Comparison of ENCODE assay signal across 9 cellular contexts in the genomic region with DNA sequence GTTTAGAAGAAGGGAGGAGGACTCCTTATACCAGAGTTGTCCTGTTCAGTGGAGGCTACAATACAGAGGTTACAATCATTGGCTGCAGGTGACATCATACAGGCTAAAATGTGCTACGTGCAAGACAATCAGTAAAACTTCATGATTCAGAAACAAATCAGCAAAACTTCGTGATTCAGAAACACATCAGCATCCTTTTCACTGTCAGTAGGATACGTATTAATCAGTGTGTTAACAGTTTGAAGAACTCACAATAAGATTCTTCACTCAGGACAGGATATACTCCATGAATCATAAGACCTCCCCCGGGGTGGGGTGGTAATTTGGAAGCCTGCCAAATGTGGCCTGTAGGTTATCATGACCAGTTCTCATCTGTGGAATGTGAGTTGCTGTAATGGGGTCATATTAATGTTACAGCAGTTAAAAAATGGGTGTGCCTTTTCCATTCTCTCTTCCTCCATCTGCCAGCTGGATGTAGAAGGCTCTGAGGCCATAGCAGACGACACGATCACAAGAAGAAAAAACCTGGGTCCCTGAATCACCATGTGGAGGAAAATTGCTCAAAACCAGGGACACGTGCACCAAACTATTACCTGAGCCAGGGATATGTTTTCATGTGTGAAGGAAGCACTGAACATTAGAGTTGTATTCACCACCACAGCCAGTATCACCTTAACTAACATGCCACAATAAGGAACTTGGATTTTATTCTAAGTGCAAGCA.
DNase-seq lines count a peak whose midpoint lies in the region; ATAC-seq and TF ChIP-seq lines count a peak whose summit lies in the region.
"Had no signal": no experiment of that assay in that cellular context is flagged by ENCODE, and none has a peak within 500 bp of the region (broad histone marks: within the 10 kb centered on the region; RNA-seq: fewer than 3 reads in every experiment).

No MANE protein-coding gene starts in this region.

- peak overlapping the region; percentile 99 for H3K27ac ChIP-seq in RWPE2 (ENCODE audit: poor library complexity, severe bottlenecking)
- no peak overlapping the region for H3K27ac ChIP-seq in lower lobe of right lung

- TF ChIP-seq CTCF in RWPE2 (IDR thresholded peaks at IDR 0.05; ENCODE audit: poor library complexity, severe bottlenecking), result no peak
- TF ChIP-seq CTCF in fibroblast of pulmonary artery (IDR thresholded peaks at IDR 0.05; ENCODE audit: low read length, missing control alignments), result no peak
- TF ChIP-seq CTCF in lower lobe of right lung (IDR thresholded peaks at IDR 0.05), result no peak
- TF ChIP-seq CTCF in GM13976 (IDR thresholded peaks at IDR 0.05; ENCODE audit: borderline replicate concordance, control extremely low read depth, extremely low read depth, insufficient read depth, missing control alignments), result no peak

- peak; percentile 88 for ATAC-seq in RWPE2 (ENCODE audit: low read depth)
- no peak for ATAC-seq in lower lobe of right lung
- ATAC-seq: naive thymus-derived CD4-positive, alpha-beta T cell had no signal

- H3K27me3 ChIP-seq in RWPE2 (ENCODE audit: insufficient read depth, poor library complexity, severe bottlenecking) (no peaks in the 10 kb centered on the region), lower lobe of right lung (ENCODE audit: low read depth) (no peaks in the 10 kb centered on the region)

- H3K4me3 ChIP-seq in RWPE2 (ENCODE audit: severe bottlenecking), result no peak overlapping the region
- no peak overlapping the region for H3K4me3 ChIP-seq in fibroblast of pulmonary artery (replicated peaks; ENCODE audit: low read depth, low read length)
- no peak overlapping the region for H3K4me3 ChIP-seq in lower lobe of right lung

- H3K4me1 ChIP-seq in RWPE2 (ENCODE audit: insufficient read depth, poor library complexity, severe bottlenecking) (peaks cover 28% of the 10 kb centered on the region), lower lobe of right lung (no peaks in the 10 kb centered on the region)

- peak; percentile 36 for DNase-seq in activated CD8-positive, alpha-beta memory T cell treated with anti-CD3 and anti-CD28 coated beads, Interleukin-2, amount 50 U/mL, for 24 hours (ENCODE audit: extremely low read depth)
- DNase-seq in activated CD8-positive, alpha-beta memory T cell treated with anti-CD3 and anti-CD28 coated beads for 24 hours, result no peak
- DNase-seq in RWPE2 (ENCODE audit: low spot score) (peak; percentile 93), fibroblast of pulmonary artery (ENCODE audit: low read depth) (peak; percentile 99), lower lobe of right lung (no peak), SK-N-DZ (ENCODE audit: low spot score) (no peak), GM13976 (ENCODE audit: low spot score) (no peak)
- peak; percentile 18 to 60 for DNase-seq in stimulated activated CD8-positive, alpha-beta memory T cell treated with anti-CD3 and anti-CD28 coated beads, Interleukin-2, amount 100 ng/mL, for 48 hours (ENCODE audit: low read depth in 2 of 2)

- H3K36me3 ChIP-seq in RWPE2 (ENCODE audit: low read depth), result no peaks in the 10 kb centered on the region
- H3K36me3 ChIP-seq in lower lobe of right lung, result no peaks in the 10 kb centered on the region

- H3K9me3 ChIP-seq in RWPE2 (ENCODE audit: severe bottlenecking) (no peaks in the 10 kb centered on the region), lower lobe of right lung (no peaks in the 10 kb centered on the region)

- in situ Hi-C loops in GM13976 (cut with MboI; ENCODE audit: low sequenced_read_pairs, unreplicated experiment), result no loop called here

- intact Hi-C loops in lower lobe of right lung (cut with DNase I), result no loop called here

Comparison
In these comparisons a context has a peak if more than half of its experiments do, and no peak if none do; other contexts are left out.
1. DNase-seq: peak in activated CD8-positive, alpha-beta memory T cell treated with anti-CD3 and anti-CD28 coated beads, Interleukin-2, amount 50 U/mL, for 24 hours (single experiment), RWPE2 (single experiment), fibroblast of pulmonary artery (single experiment) and stimulated activated CD8-positive, alpha-beta memory T cell treated with anti-CD3 and anti-CD28 coated beads, Interleukin-2, amount 100 ng/mL, for 48 hours (2 of 2); none in activated CD8-positive, alpha-beta memory T cell treated with anti-CD3 and anti-CD28 coated beads for 24 hours (single experiment), lower lobe of right lung (single experiment), SK-N-DZ (single experiment) and GM13976 (single experiment).